In genomic region chr1:64864018-64864945, GRCh38 we compare ENCODE assay signal across 9 cellular contexts.
DNase-seq lines count a peak whose midpoint lies in the region; ATAC-seq and TF ChIP-seq lines count a peak whose summit lies in the region.
"Had no signal": no experiment of that assay in that cellular context is flagged by ENCODE, and none has a peak within 500 bp of the region (broad histone marks: within the 10 kb centered on the region; RNA-seq: fewer than 3 reads in every experiment).

No MANE protein-coding gene starts in this region.

- H3K36me3 ChIP-seq in neutrophil: peaks cover 69% of the 10 kb centered on the region

- intact Hi-C loops in CD14-positive monocyte (cut with micrococcal nuclease): loop anchor here in 1 of 2 donors (10.0 kb wide), 2 partner anchors 101 to 191 kb away; partner anchors contain the start of gene JAK1

- peak overlapping the region; percentile 91 to 96 (median 94) for H3K27ac Mint-ChIP-seq in CD14-positive monocyte
- peak overlapping the region; percentile 83 for H3K27ac Mint-ChIP-seq in T-helper 17 cell

- H3K27ac ChIP-seq in cingulate gyrus (ENCODE audit: low read depth, low read length) (peak overlapping the region; percentile 13), neutrophil (peak overlapping the region; percentile 95)

- no peaks in the 10 kb centered on the region for H3K9me3 Mint-ChIP-seq in CD14-positive monocyte

- H3K27me3 ChIP-seq in neutrophil: no peaks in the 10 kb centered on the region

- peaks cover 25 to 30% of the 10 kb centered on the region in 2 experiments for H3K4me1 ChIP-seq in neutrophil (ENCODE audit: control insufficient read depth in 1 of 2, insufficient read depth in 1 of 2, low read depth in 1 of 2, low read length in 1 of 2)

- peaks cover 0 to 2% (median 0%) of the 10 kb centered on the region in 3 donors for H3K27me3 Mint-ChIP-seq in CD14-positive monocyte (ENCODE audit: low read depth in 3 of 3)
- H3K27me3 Mint-ChIP-seq in T-helper 17 cell: no peaks in the 10 kb centered on the region

- TF ChIP-seq CTCF in CD14-positive monocyte (IDR thresholded peaks at IDR 0.05) (no peak), neutrophil (IDR thresholded peaks at IDR 0.05) (peak; percentile 41)

- H3K36me3 Mint-ChIP-seq in CD14-positive monocyte: peaks cover 58 to 66% of the 10 kb centered on the region in 2 donors
- peaks cover 14% of the 10 kb centered on the region for H3K36me3 Mint-ChIP-seq in T-helper 17 cell (ENCODE audit: low read depth)

- H3K4me3 Mint-ChIP-seq in CD14-positive monocyte (peak overlapping the region; percentile 52 to 84), T-helper 17 cell (peak overlapping the region; percentile 64)

- ATAC-seq in GM19395 (IDR thresholded peaks at IDR 0.05; ENCODE audit: unreplicated experiment): peak; percentile 100
- peak; percentile 100 for ATAC-seq in HG03439 (IDR thresholded peaks at IDR 0.05; ENCODE audit: unreplicated experiment)
- ATAC-seq in T-helper 17 cell: peak; percentile 82

- DNase-seq in CD14-positive monocyte (ENCODE audit: low spot score) (peak; percentile 93), T-helper 17 cell (peak in 1 of 3 donors; percentile 20), hepatic stellate cell (ENCODE audit: low spot score) (no peak), glomerular visceral epithelial cell (ENCODE audit: extremely low spot score) (no peak)

- H3K4me1 Mint-ChIP-seq in CD14-positive monocyte (peaks cover 37% of the 10 kb centered on the region), T-helper 17 cell (peaks cover 37% of the 10 kb centered on the region)

- no peaks in the 10 kb centered on the region for H3K9me3 ChIP-seq in T-helper 17 cell (ENCODE audit: control insufficient read depth, low read length, poor library complexity, severe bottlenecking)
- H3K9me3 ChIP-seq in neutrophil: no peaks in the 10 kb centered on the region
- H3K9me3 ChIP-seq: thoracic aorta had no signal

- H3K4me3 ChIP-seq in neutrophil (ENCODE audit: low read depth in 1 of 2, low read length in 1 of 2): peak overlapping the region; percentile 33 to 47
- H3K4me3 ChIP-seq: thoracic aorta had no signal
